13 cellular contexts compared by ENCODE assay signal in the genomic region with DNA sequence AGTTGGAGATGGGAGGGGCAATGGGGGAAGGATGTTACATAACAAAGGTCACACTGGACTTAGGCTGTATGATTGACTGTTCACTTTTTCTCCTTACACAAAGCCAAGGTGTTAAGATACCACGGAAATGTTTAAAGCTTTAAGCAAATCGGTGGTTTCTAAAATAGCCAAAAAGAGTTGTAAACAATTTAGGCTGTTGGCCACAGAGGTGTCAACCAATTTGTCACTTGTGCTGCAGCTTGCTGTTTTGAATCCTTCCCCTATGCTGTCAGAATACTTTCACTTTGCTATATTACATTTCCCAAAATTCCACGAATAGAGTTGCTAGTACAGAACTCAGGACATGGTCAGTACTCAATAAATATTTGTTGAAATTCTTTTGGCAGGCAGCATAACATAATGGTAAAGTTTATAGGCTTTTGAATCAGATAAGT.
DNase-seq lines count a peak whose midpoint lies in the region; ATAC-seq, FAIRE-seq and TF ChIP-seq lines count a peak whose summit lies in the region.
"Had no signal": no experiment of that assay in that cellular context is flagged by ENCODE, and none has a peak within 500 bp of the region (broad histone marks: within the 10 kb centered on the region; RNA-seq: fewer than 3 reads in every experiment).

No MANE protein-coding gene starts in this region.

- peak overlapping the region; percentile 40 to 52 for H3K4me3 ChIP-seq in kidney (ENCODE audit: low read length in 2 of 2)
- H3K4me3 ChIP-seq: BLaER1 treated with 17β-estradiol and CSF1 and Interleukin-3, amounts not matched to agents 10 nM and 100 nM; hepatocyte had no signal

- DNase-seq in GM12891 (ENCODE audit: insufficient read length, low spot score), result no peak
- no peak for DNase-seq in kidney
- no peak for DNase-seq in substantia nigra (lab: John Stamatoyannopoulos, UW)
- no peak for DNase-seq in mucosa of gallbladder (ENCODE audit: low spot score)
- DNase-seq in LoVo (ENCODE audit: low spot score), result no peak
- DNase-seq in D341Med (ENCODE audit: low spot score), result no peak
- DNase-seq: MV-4-11; stimulated activated CD4-positive, alpha-beta T cell treated with anti-CD3 and anti-CD28 coated beads, Interleukin-2, amount 100 ng/mL, for 24 hours had no signal

- FAIRE-seq in GM12891 (lab: Jason Lieb, UNC) (peak; percentile 84), kidney (lab: Jason Lieb, UNC) (no peak)
- FAIRE-seq: TTC549 had no signal

- H3K9me3 ChIP-seq in kidney (ENCODE audit: control insufficient read depth in 1 of 2, low read length in 2 of 2), result no peaks in the 10 kb centered on the region

- peak overlapping the region; percentile 54 to 72 for H3K27ac ChIP-seq in kidney (ENCODE audit: low read depth in 2 of 2, low read length in 2 of 2)
- no peak overlapping the region for H3K27ac ChIP-seq in substantia nigra (ENCODE audit: low read depth, low read length, poor library complexity, severe bottlenecking)
- H3K27ac ChIP-seq: BLaER1 treated with 17β-estradiol and CSF1 and Interleukin-3, amounts not matched to agents 10 nM and 100 nM; hepatocyte had no signal

- H3K4me1 ChIP-seq in kidney (ENCODE audit: control insufficient read depth in 1 of 2, insufficient read depth in 1 of 2, low read depth in 1 of 2, low read length in 2 of 2), result peaks cover 0 to 4% of the 10 kb centered on the region in 2 donors

- ATAC-seq in GM19463 (IDR thresholded peaks at IDR 0.05; ENCODE audit: unreplicated experiment) (peak; percentile 49), HG03139 (IDR thresholded peaks at IDR 0.05; ENCODE audit: unreplicated experiment) (peak; percentile 55)

- intact Hi-C loops in kidney (cut with DNase I), result no loop called here

- H3K36me3 ChIP-seq in kidney (ENCODE audit: control insufficient read depth in 1 of 2, insufficient read depth in 2 of 2, low read length in 2 of 2), result peaks cover 4 to 8% of the 10 kb centered on the region in 2 donors

- H3K9ac ChIP-seq in kidney (ENCODE audit: low read length in 2 of 2), result peak overlapping the region in 1 of 2 donors; percentile 62
- H3K9ac ChIP-seq: BLaER1 treated with 17β-estradiol and CSF1 and Interleukin-3, amounts not matched to agents 10 nM and 100 nM had no signal

- no peak for TF ChIP-seq POLR2A in GM12891 (IDR thresholded peaks at IDR 0.05; ENCODE audit: low read depth, low read length)

- no peak for TF ChIP-seq CTCF in kidney (IDR thresholded peaks at IDR 0.05; ENCODE audit: borderline replicate concordance, extremely low read depth, insufficient read depth)

TF ChIP-seq in GM12891, 5 proteins besides CTCF, POLR2A, EP300 and RAD21:
- TF ChIP-seq PAX5 (IDR thresholded peaks at IDR 0.05; ENCODE audit: insufficient read depth, low read length, severe bottlenecking) (no peak), POU2F2 (IDR thresholded peaks at IDR 0.05; ENCODE audit: low read depth, low read length) (no peak), POLR2AphosphoS5 (IDR thresholded peaks at IDR 0.05; ENCODE audit: low read depth, low read length) (no peak), SPI1 (IDR thresholded peaks at IDR 0.05; ENCODE audit: low read depth, low read length) (no peak), TAF1 (IDR thresholded peaks at IDR 0.05; ENCODE audit: low read depth, low read length) (no peak)
